In the genomic region with DNA sequence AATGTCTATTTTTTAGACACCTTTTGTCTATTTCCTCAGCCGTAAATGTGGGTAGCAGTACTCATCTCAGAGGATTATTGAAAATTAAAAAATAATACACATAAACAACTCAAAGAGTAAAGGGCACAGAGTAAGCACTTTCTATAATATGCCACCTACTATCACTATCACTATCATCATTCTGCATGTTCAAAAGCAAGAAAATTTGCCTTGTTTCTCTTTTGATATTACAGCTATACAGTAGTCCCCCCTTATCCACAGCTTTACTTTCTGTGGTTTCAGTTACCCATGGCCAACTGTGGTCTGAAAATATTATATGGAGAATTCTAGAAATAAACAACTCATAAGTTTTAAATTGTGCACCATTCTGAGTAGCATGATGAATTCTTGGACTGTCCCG, we compare ENCODE assay signal across 26 cellular contexts.
"Had no signal": no experiment of that assay in that cellular context is flagged by ENCODE, and none has a peak within 500 bp of the region (broad histone marks: within the 10 kb centered on the region; RNA-seq: fewer than 3 reads in every experiment).

No MANE protein-coding gene starts in this region.

- FAIRE-seq: endothelial cell of umbilical vein, kidney, small intestine had no signal

- H3K36me3 ChIP-seq: colonic mucosa, gastroesophageal sphincter, right lobe of liver had no signal

- H3K4me3 ChIP-seq: colonic mucosa, esophagus muscularis mucosa, gastroesophageal sphincter, heart left ventricle, hepatocyte, lung, right lobe of liver, stomach, testis, tibial artery had no signal

- H3K27ac ChIP-seq: colonic mucosa, esophagus muscularis mucosa, foreskin keratinocyte, gastroesophageal sphincter, heart left ventricle, hepatocyte, parathyroid adenoma, right lobe of liver, stomach, testis, tibial artery had no signal

- H3K27ac Mint-ChIP-seq: dendritic cell treated with granulocyte-macrophage colony-stimulating factor and Interleukin-4, amounts not matched to agents 40 ng/mL and 50 ng/mL, for 4 days; memory B cell; natural killer cell; progenitor cell of endocrine pancreas; stimulated activated naive B cell treated with anti-CD40 and anti-IgM and Interleukin-4, amounts not matched to agents 10 μg/mL and 1 μg/mL and 100 μg/mL, for 72 hours; type B pancreatic cell had no signal

- ATAC-seq: foreskin keratinocyte; gastroesophageal sphincter; heart left ventricle; left lobe of liver; natural killer cell; right lobe of liver; stimulated activated naive B cell treated with anti-CD40 and anti-IgM and Interleukin-4, amounts not matched to agents 10 μg/mL and 1 μg/mL and 100 μg/mL, for 72 hours had no signal

- H3K4me3 Mint-ChIP-seq: dendritic cell treated with granulocyte-macrophage colony-stimulating factor and Interleukin-4, amounts not matched to agents 40 ng/mL and 50 ng/mL, for 4 days; memory B cell; natural killer cell; neural crest cell; stimulated activated naive B cell treated with anti-CD40 and anti-IgM and Interleukin-4, amounts not matched to agents 10 μg/mL and 1 μg/mL and 100 μg/mL, for 72 hours; type B pancreatic cell had no signal

- DNase-seq: colonic mucosa; effector CD8-positive, alpha-beta T cell; foreskin keratinocyte; heart left ventricle; kidney; natural killer cell; right lobe of liver; small intestine; stimulated activated CD4-positive, alpha-beta T cell treated with anti-CD3 and anti-CD28 coated beads, Interleukin-15, amount 100 ng/mL, for 24 hours; stimulated activated CD4-positive, alpha-beta T cell treated with anti-CD3 and anti-CD28 coated beads, Interleukin-2, amount 100 ng/mL, for 48 hours; stimulated activated naive B cell treated with anti-CD40 and anti-IgM and Interleukin-4, amounts not matched to agents 10 μg/mL and 1 μg/mL and 100 μg/mL, for 72 hours; stomach; testis; tibial artery had no signal

- H3K27me3 ChIP-seq: colonic mucosa, esophagus muscularis mucosa, foreskin keratinocyte, gastroesophageal sphincter, heart left ventricle, hepatocyte, right lobe of liver, stomach, testis, tibial artery had no signal

- H3K9me3 ChIP-seq: colonic mucosa, esophagus muscularis mucosa, gastroesophageal sphincter, heart left ventricle, right lobe of liver, stomach, testis, tibial artery had no signal

- H3K4me1 ChIP-seq: colonic mucosa, esophagus muscularis mucosa, gastroesophageal sphincter, heart left ventricle, parathyroid adenoma, right lobe of liver, stomach, testis had no signal

- H3K27me3 Mint-ChIP-seq: dendritic cell treated with granulocyte-macrophage colony-stimulating factor and Interleukin-4, amounts not matched to agents 40 ng/mL and 50 ng/mL, for 4 days; memory B cell; progenitor cell of endocrine pancreas; stimulated activated naive B cell treated with anti-CD40 and anti-IgM and Interleukin-4, amounts not matched to agents 10 μg/mL and 1 μg/mL and 100 μg/mL, for 72 hours; type B pancreatic cell had no signal

- H3K9me3 Mint-ChIP-seq: dendritic cell treated with granulocyte-macrophage colony-stimulating factor and Interleukin-4, amounts not matched to agents 40 ng/mL and 50 ng/mL, for 4 days; memory B cell; natural killer cell; neural crest cell; stimulated activated naive B cell treated with anti-CD40 and anti-IgM and Interleukin-4, amounts not matched to agents 10 μg/mL and 1 μg/mL and 100 μg/mL, for 72 hours; type B pancreatic cell had no signal

- H3K36me3 Mint-ChIP-seq: natural killer cell had no signal
